Comparison of ENCODE assay signal across 19 cellular contexts in the genomic region with DNA sequence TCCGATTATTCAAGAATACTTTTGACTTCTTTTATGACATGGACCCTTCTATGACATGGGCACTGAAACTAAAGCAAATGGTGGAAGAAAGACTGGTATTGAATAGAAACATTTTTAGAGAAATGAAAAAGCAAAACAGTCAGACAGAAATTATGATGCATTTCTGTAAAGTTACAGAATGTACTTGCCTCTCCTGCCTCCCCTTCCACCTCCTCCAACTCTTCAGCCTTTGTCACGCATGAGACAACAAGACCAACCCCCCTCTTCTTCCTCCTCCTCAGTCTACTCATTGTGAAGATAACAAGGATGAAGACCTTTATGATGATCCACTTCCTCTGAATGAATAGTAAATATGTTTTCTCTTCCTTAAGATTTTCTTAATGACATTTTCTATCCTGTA. TPM values are rescaled to one million over a fixed set of nuclear protein-coding genes. Genes with fewer than 3 reads are reported as not detected.
A peak's percentile ranks its signal among the peaks of the same experiment; 100 is the strongest.
DNase-seq lines count a peak whose midpoint lies in the region; ATAC-seq lines count a peak whose summit lies in the region.
"Had no signal": no experiment of that assay in that cellular context is flagged by ENCODE, and none has a peak within 500 bp of the region (broad histone marks: within the 10 kb centered on the region; RNA-seq: fewer than 3 reads in every experiment).

No MANE protein-coding gene starts in this region.

- H3K9me3 Mint-ChIP-seq in activated T-helper 17 cell treated with anti-CD3 and anti-CD28 coated beads, Interleukin-2, amount 50 U/mL, for 72 hours, result peaks cover 7% of the 10 kb centered on the region
- H3K9me3 Mint-ChIP-seq: effector memory CD8-positive, alpha-beta T cell had no signal

- no peaks in the 10 kb centered on the region for H3K27me3 ChIP-seq in MG63
- H3K27me3 ChIP-seq: tibial artery had no signal

- no peaks in the 10 kb centered on the region for H3K36me3 ChIP-seq in MG63
- H3K36me3 ChIP-seq: tibial artery had no signal

- no peak overlapping the region for H3K4me3 ChIP-seq in MG63
- H3K4me3 ChIP-seq: tibial artery had no signal

- H3K9me3 ChIP-seq in MG63, result no peaks in the 10 kb centered on the region
- H3K9me3 ChIP-seq: Caco-2, tibial artery had no signal

- peaks cover 11% of the 10 kb centered on the region for H3K4me1 Mint-ChIP-seq in activated T-helper 17 cell treated with anti-CD3 and anti-CD28 coated beads, Interleukin-2, amount 50 U/mL, for 72 hours

- no peaks in the 10 kb centered on the region for H3K27me3 Mint-ChIP-seq in activated T-helper 17 cell treated with anti-CD3 and anti-CD28 coated beads, Interleukin-2, amount 50 U/mL, for 72 hours
- H3K27me3 Mint-ChIP-seq: effector memory CD8-positive, alpha-beta T cell had no signal

- H3K36me3 Mint-ChIP-seq in activated T-helper 17 cell treated with anti-CD3 and anti-CD28 coated beads, Interleukin-2, amount 50 U/mL, for 72 hours (ENCODE audit: low read depth), result peaks cover 22% of the 10 kb centered on the region

- peak overlapping the region; percentile 93 for H3K27ac Mint-ChIP-seq in activated T-helper 17 cell treated with anti-CD3 and anti-CD28 coated beads, Interleukin-2, amount 50 U/mL, for 72 hours

- peak overlapping the region; percentile 82 for H3K4me3 Mint-ChIP-seq in activated T-helper 17 cell treated with anti-CD3 and anti-CD28 coated beads, Interleukin-2, amount 50 U/mL, for 72 hours

- peak; percentile 73 for ATAC-seq in HG02610 (IDR thresholded peaks at IDR 0.05; ENCODE audit: unreplicated experiment)
- peak; percentile 92 for ATAC-seq in activated T-helper 17 cell treated with anti-CD3 and anti-CD28 coated beads, Interleukin-2, amount 50 U/mL, for 72 hours (replicated peaks)
- ATAC-seq in stimulated activated naive CD8-positive, alpha-beta T cell treated with anti-CD3 and anti-CD28 coated beads, Interleukin-15, Interleukin-2, amounts not matched to agents 100 U/mL and 50 U/mL, for 24 hours, result peak; percentile 86
- ATAC-seq: HCT116 had no signal

- DNase-seq in stimulated activated CD4-positive, alpha-beta T cell treated with anti-CD3 and anti-CD28 coated beads, Interleukin-1b, Interleukin-23, amount 100 ng/mL, for 48 hours, result peak; percentile 52
- DNase-seq in stimulated activated CD4-positive, alpha-beta T cell treated with anti-CD3 and anti-CD28 coated beads, Interleukin-2, amount 100 ng/mL, for 48 hours, result no peak
- no peak for DNase-seq in stimulated activated naive CD8-positive, alpha-beta T cell treated with anti-CD3 and anti-CD28 coated beads, Interleukin-15, Interleukin-2, amounts not matched to agents 100 U/mL and 50 U/mL, for 24 hours
- DNase-seq in NCI-H526 treated with DMSO at 0.1 percent for 48 hours (lab: John Stamatoyannopoulos, UW) (no peak), middle frontal gyrus (ENCODE audit: extremely low spot score, low spot score) (no peak), MG63 (no peak)
- DNase-seq: amygdala; Caco-2; cerebellar nuclear complex; effector memory CD8-positive, alpha-beta T cell; hippocampal formation; IMR-90; NCI-H187 treated with DMSO at 0.1 percent for 48 hours; NCI-H510A treated with DMSO at 0.1 percent for 48 hours; retina; tibial artery had no signal

RNA-seq across cellular contexts. Expression of gene HUWE1, which starts 46.3 kb away (rescaled TPM):
- total RNA-seq in activated T-helper 17 cell treated with anti-CD3 and anti-CD28 coated beads, Interleukin-2, amount 50 U/mL, for 72 hours, result 100 to 1,000 TPM; 455 to 608 TPM
- total RNA-seq in MG63 (2014; rRNA removed; shearing (Covaris generic); ENCODE audit: low replicate concordance), result 41.6 and 42.2 TPM in 2 replicates

Comparison
In these comparisons a context has a peak if more than half of its experiments do, and no peak if none do; other contexts are left out.
1. RNA of gene HUWE1, which starts 46.3 kb away (total RNA-seq): 455 to 608 TPM in activated T-helper 17 cell treated with anti-CD3 and anti-CD28 coated beads, Interleukin-2, amount 50 U/mL, for 72 hours; 41.6 to 42.2 TPM in MG63; every median in the first group is over 10 times any median in the second.
2. Peak in every context shown above with its lines, with median percentiles within 50 percentile points of each other: ATAC-seq.